1 cellular context compared by ENCODE assay signal in genomic region chr4:70687821-70688794, GRCh38.
TF ChIP-seq lines count a peak whose summit lies in the region.

Gene UTP3, plus strand, starts transcription at chr4:70688532. Its CDS starts 146 bp downstream, at chr4:70688678.

TF ChIP-seq in K562, 482 proteins besides CTCF, POLR2A, EP300 and RAD21 (continued from another document and continues in another):
- TF ChIP-seq RERE (CRISPR knock-in tag; IDR thresholded peaks at IDR 0.05; ENCODE audit: borderline replicate concordance) (no peak), RBFOX2 (IDR thresholded peaks at IDR 0.05; ENCODE audit: low read depth, low read length) (peak; percentile 91), ZNF518B (CRISPR knock-in tag; IDR thresholded peaks at IDR 0.05) (no peak), DEAF1 (CRISPR knock-in tag; IDR thresholded peaks at IDR 0.05) (0 out of 2 replicates have a peak, but pooled peaks have one; percentile 33), RBM22 (IDR thresholded peaks at IDR 0.05; ENCODE audit: low read depth, low read length, poor library complexity, severe bottlenecking) (no peak), ZBTB12 (CRISPR knock-in tag; IDR thresholded peaks at IDR 0.05) (no peak), HNRNPL (IDR thresholded peaks at IDR 0.05; ENCODE audit: low read depth, low read length) (no peak), E2F3 (CRISPR knock-in tag; IDR thresholded peaks at IDR 0.05) (no peak), THRAP3 (IDR thresholded peaks at IDR 0.05; ENCODE audit: borderline replicate concordance) (0 out of 2 replicates have a peak, but pooled peaks have one; percentile 58), ATF6 (CRISPR knock-in tag; IDR thresholded peaks at IDR 0.05) (no peak), ZNF639 (CRISPR knock-in tag; conservative IDR thresholded peaks at IDR 0.05 in 1 of 2, IDR thresholded peaks at IDR 0.05 in 1 of 2) (peak in 1 of 2 experiments; percentile 98; a peak in 2 of 4 replicates), PURB (CRISPR knock-in tag; IDR thresholded peaks at IDR 0.05; ENCODE audit: low read depth) (no peak), HNRNPH1 (optimal IDR thresholded peaks at IDR 0.05; ENCODE audit: low read depth, low read length) (no peak), ZNF197 (CRISPR knock-in tag; IDR thresholded peaks at IDR 0.05; ENCODE audit: low read depth) (peak; percentile 72; the same call in 1 of the 2 replicates), GABPA (tag; conservative IDR thresholded peaks at IDR 0.05; ENCODE audit: low read depth) (peak; percentile 99), POLR3A (IDR thresholded peaks at IDR 0.05; ENCODE audit: borderline replicate concordance, extremely low read depth, insufficient read depth, insufficient read length) (no peak), PHF20 (IDR thresholded peaks at IDR 0.05; ENCODE audit: partially characterized antibody) (peak; percentile 94), CBFA2T2 (conservative IDR thresholded peaks at IDR 0.05) (no peak), CREB3L1 (IDR thresholded peaks at IDR 0.05; ENCODE audit: borderline replicate concordance, low read depth) (peak; percentile 92), ZNF696 (CRISPR knock-in tag; conservative IDR thresholded peaks at IDR 0.05) (no peak), ZNF561 (CRISPR knock-in tag; conservative IDR thresholded peaks at IDR 0.05) (no peak), ZNF764 (CRISPR knock-in tag; IDR thresholded peaks at IDR 0.05; ENCODE audit: low read depth) (no peak; the same call in 1 of the 2 replicates), ZNF507 (tag; conservative IDR thresholded peaks at IDR 0.05) (no peak), ZNF3 (CRISPR knock-in tag; IDR thresholded peaks at IDR 0.05) (no peak), REST (CRISPR knock-in tag; IDR thresholded peaks at IDR 0.05; ENCODE audit: low read depth) (no peak), EP400 (IDR thresholded peaks at IDR 0.05) (peak; percentile 96), RHOXF2B (CRISPR knock-in tag; conservative IDR thresholded peaks at IDR 0.05) (no peak), GTF2E2 (tag; IDR thresholded peaks at IDR 0.05) (peak; percentile 74), ZNF224 (CRISPR knock-in tag; IDR thresholded peaks at IDR 0.05) (no peak), ZNF134 (CRISPR knock-in tag; conservative IDR thresholded peaks at IDR 0.05) (no peak), RAD51 (IDR thresholded peaks at IDR 0.05; ENCODE audit: borderline replicate concordance, low read depth) (peak; percentile 51; the same call in 1 of the 2 replicates), SREBF1 (IDR thresholded peaks at IDR 0.05; ENCODE audit: borderline replicate concordance, low read depth, low read length) (no peak), MYC (IDR thresholded peaks at IDR 0.05; ENCODE audit: low read depth, low read length) (peak; percentile 97), MYC (CRISPR knock-in tag; IDR thresholded peaks at IDR 0.05; ENCODE audit: borderline replicate concordance, low read depth) (peak; percentile 54; the same call in 1 of the 2 replicates), PTTG1 (tag; IDR thresholded peaks at IDR 0.05; ENCODE audit: low read depth) (no peak), TCFL5 (CRISPR knock-in tag; conservative IDR thresholded peaks at IDR 0.05) (no peak), SRSF1 (IDR thresholded peaks at IDR 0.05; ENCODE audit: low read depth, low read length) (no peak)
